In the genomic region with DNA sequence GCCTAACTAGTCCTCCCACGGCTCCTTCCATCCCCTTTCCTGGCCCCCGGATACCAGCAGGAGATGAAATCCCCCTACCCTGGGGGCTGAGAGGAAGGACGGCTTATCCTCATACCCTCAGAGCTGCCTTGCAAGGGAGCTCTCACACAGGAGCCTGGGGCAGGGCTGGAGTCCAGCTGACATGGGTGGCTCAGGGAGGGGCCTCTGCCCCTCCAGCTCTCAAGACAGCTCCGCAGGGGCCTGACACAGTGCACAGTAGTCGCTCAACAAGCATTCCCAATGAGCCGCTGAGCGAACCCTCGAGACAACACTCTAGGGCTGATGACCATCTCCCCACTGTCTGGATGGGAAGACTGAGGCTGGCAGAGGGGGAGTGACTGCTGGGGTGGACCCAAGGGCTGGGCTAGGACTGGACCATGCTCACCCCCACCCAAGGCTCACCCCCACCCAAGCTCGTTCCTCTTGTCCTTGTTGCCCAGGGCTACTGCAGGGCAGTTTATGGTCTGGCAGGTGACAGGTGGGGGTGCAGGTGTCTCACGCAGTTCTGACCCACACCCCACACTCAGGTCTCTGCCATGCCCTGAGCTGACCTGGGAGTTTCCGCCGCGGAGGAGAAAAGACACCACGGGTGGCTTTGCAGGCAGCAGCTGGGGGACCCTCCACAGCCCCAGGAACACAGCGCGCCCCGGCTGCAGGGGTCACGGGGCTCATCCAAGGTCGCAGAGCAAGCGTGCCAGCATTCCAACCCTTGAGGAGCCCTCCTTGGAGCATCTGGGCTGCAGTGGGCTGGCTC, we compare ENCODE assay signal across 8 cellular contexts. TPM values are rescaled to one million over a fixed set of nuclear protein-coding genes. Genes with fewer than 3 reads are reported as not detected.
A peak's percentile ranks its signal among the peaks of the same experiment; 100 is the strongest.
DNase-seq lines count a peak whose midpoint lies in the region; ATAC-seq and TF ChIP-seq lines count a peak whose summit lies in the region.

No MANE protein-coding gene starts in this region.

- no peak for ATAC-seq in IMR-90 (ENCODE audit: low read depth)

- H2AFZ ChIP-seq in ACC112 (ENCODE audit: low read length, unreplicated experiment), result no peak overlapping the region
- H2AFZ ChIP-seq in IMR-90 (replicated peaks; ENCODE audit: low read length, poor library complexity), result peak overlapping the region; percentile 33

- H3K4me3 ChIP-seq in ACC112 (ENCODE audit: low read depth, low read length) (peak overlapping the region; percentile 95), IMR-90 (ENCODE audit: insufficient read depth, low read depth, low read length) (no peak overlapping the region), muscle layer of duodenum (ENCODE audit: low read depth in 1 of 2, low read length in 2 of 2) (peak overlapping the region; percentile 67 to 84), BE2C (ENCODE audit: low read depth, low read length) (no peak overlapping the region)

- peaks cover 0 to 29% of the 10 kb centered on the region in 2 experiments; a peak in 2 of 4 replicates for H3K79me1 ChIP-seq in IMR-90 (ENCODE audit: low read depth in 1 of 2, low read length in 2 of 2)

- H3K36me3 Mint-ChIP-seq in chondrocyte (ENCODE audit: low read depth), result no peaks in the 10 kb centered on the region

- no peaks in the 10 kb centered on the region for H3K9me3 Mint-ChIP-seq in chondrocyte (ENCODE audit: low read depth)

- peaks cover 40% of the 10 kb centered on the region for H3K4me1 ChIP-seq in ACC112 (ENCODE audit: control insufficient read depth, insufficient read depth, low read length, unreplicated experiment)
- H3K4me1 ChIP-seq in IMR-90 (ENCODE audit: control insufficient read depth, insufficient read depth, low read length), result peaks cover 44% of the 10 kb centered on the region
- peaks cover 20 to 60% of the 10 kb centered on the region in 2 donors for H3K4me1 ChIP-seq in muscle layer of duodenum (ENCODE audit: control insufficient read depth in 1 of 2, insufficient read depth in 2 of 2, low read length in 2 of 2)
- no peaks in the 10 kb centered on the region for H3K4me1 ChIP-seq in BE2C

- CTCF ChIA-PET in IMR-90 (lab: Yijun Ruan, JAX), result no interaction called here

- H3K4me3 Mint-ChIP-seq in chondrocyte (ENCODE audit: unreplicated experiment), result no peak overlapping the region

- POLR2A ChIA-PET in IMR-90 (lab: Charles Lee; ENCODE audit: unreplicated experiment), result no interaction called here

- no peak overlapping the region for H3K9ac ChIP-seq in IMR-90 (ENCODE audit: low read depth, low read length)

- no peak overlapping the region for H2AK5ac ChIP-seq in IMR-90 (ENCODE audit: low read depth, low read length)

- no peaks in the 10 kb centered on the region for H3K36me3 ChIP-seq in ACC112 (ENCODE audit: insufficient read depth, low read length)
- peaks cover 22% of the 10 kb centered on the region for H3K36me3 ChIP-seq in IMR-90 (ENCODE audit: control insufficient read depth, insufficient read depth, low read length)
- H3K36me3 ChIP-seq in muscle layer of duodenum (ENCODE audit: control insufficient read depth in 1 of 2, insufficient read depth in 2 of 2, low read length in 2 of 2), result peaks cover 0 to 13% of the 10 kb centered on the region in 2 donors
- H3K36me3 ChIP-seq in BE2C, result peaks cover 31% of the 10 kb centered on the region

- H3K4me1 Mint-ChIP-seq in chondrocyte (ENCODE audit: low read depth), result peaks cover 33% of the 10 kb centered on the region

- H3K23ac ChIP-seq in IMR-90 (ENCODE audit: low read depth, low read length), result no peak overlapping the region

- DNase-seq in IMR-90 (no peak), chondrocyte (ENCODE audit: low spot score) (no peak), OCI-M2 (lab: John Stamatoyannopoulos, UW; ENCODE audit: unreplicated experiment) (no peak), superior temporal gyrus (ENCODE audit: extremely low spot score) (no peak), BE2C (no peak)
- DNase-seq in effector CD4-positive, alpha-beta T cell, result no peak

- intact Hi-C loops in IMR-90 (cut with micrococcal nuclease), result no loop called here

- H4K20me1 ChIP-seq in IMR-90 (ENCODE audit: insufficient read depth, low read length), result peaks cover 70% of the 10 kb centered on the region

- no peaks in the 10 kb centered on the region for H3K27me3 Mint-ChIP-seq in chondrocyte (ENCODE audit: low read depth)

- H3K56ac ChIP-seq in IMR-90 (ENCODE audit: extremely low read depth, insufficient read depth, low read length), result no peak overlapping the region

- TF ChIP-seq CTCF in IMR-90 (conservative IDR thresholded peaks at IDR 0.05; ENCODE audit: low read depth, low read length) (no peak), chondrocyte (IDR thresholded peaks at IDR 0.05) (no peak), BE2C (IDR thresholded peaks at IDR 0.05; ENCODE audit: low read depth, low read length) (no peak)

- H2BK120ac ChIP-seq in IMR-90 (ENCODE audit: low read depth, low read length), result no peak overlapping the region

- H3K4ac ChIP-seq in IMR-90 (ENCODE audit: low read depth, low read length), result no peak overlapping the region

- H3K18ac ChIP-seq in IMR-90 (ENCODE audit: low read depth, low read length), result no peak overlapping the region

- dilution Hi-C loops in IMR-90 (cut with HindIII; ENCODE audit: low sequenced_read_pairs, unreplicated experiment), result no loop called here

- no peak for TF ChIP-seq POLR2A in IMR-90 (IDR thresholded peaks at IDR 0.05; ENCODE audit: low read depth, low read length)

- peak overlapping the region; percentile 41 for H3K27ac Mint-ChIP-seq in chondrocyte (ENCODE audit: unreplicated experiment)

- no peak overlapping the region for H4K91ac ChIP-seq in IMR-90 (ENCODE audit: insufficient read depth, low read depth, low read length)

- no peak overlapping the region for H3K14ac ChIP-seq in IMR-90 (replicated peaks; ENCODE audit: low read depth, low read length)

- H3K9me1 ChIP-seq in IMR-90 (ENCODE audit: insufficient read depth, low read length), result no peaks in the 10 kb centered on the region

- in situ Hi-C loops in IMR-90 (cut with MboI; ENCODE audit: low sequenced_read_pairs), result no loop called here

- no peak overlapping the region for H2BK20ac ChIP-seq in IMR-90 (ENCODE audit: low read depth, low read length)

- H2AK9ac ChIP-seq in IMR-90 (replicated peaks; ENCODE audit: low read depth, low read length, poor library complexity), result peak overlapping the region; percentile 58

- no TSS peak for BruUV-seq in IMR-90 (replicated peaks; lab: Mats Ljungman, UMichigan)

- no peak overlapping the region for H2BK5ac ChIP-seq in IMR-90 (ENCODE audit: low read depth, low read length, poor library complexity, severe bottlenecking)

- H3K9me3 ChIP-seq in IMR-90 (ENCODE audit: control insufficient read depth, insufficient read depth, low read length) (no peaks in the 10 kb centered on the region), muscle layer of duodenum (ENCODE audit: control insufficient read depth in 1 of 2, low read length in 2 of 2) (no peaks in the 10 kb centered on the region), BE2C (no peaks in the 10 kb centered on the region)

- no peak overlapping the region for H4K5ac ChIP-seq in IMR-90 (ENCODE audit: low read depth, low read length)

- H3K27ac ChIP-seq in ACC112 (ENCODE audit: low read depth, low read length), result no peak overlapping the region
- H3K27ac ChIP-seq in IMR-90 (ENCODE audit: insufficient read depth, low read length), result no peak overlapping the region
- H3K27ac ChIP-seq in muscle layer of duodenum (ENCODE audit: low read length), result peak overlapping the region; percentile 96

- no peak overlapping the region for H2BK15ac ChIP-seq in IMR-90 (ENCODE audit: low read depth, low read length)

- whole genome bisulfite sequencing in IMR-90 (ENCODE audit: extremely low coverage in 2 of 2, insufficient read length in 1 of 2), 2 experiments, result 83% methylated on average over 7 of the region's 20 CpGs; no CpG with 5 or more reads in 1 of the 2 experiments

- peaks cover 77% of the 10 kb centered on the region for H3K79me2 ChIP-seq in ACC112 (ENCODE audit: control insufficient read depth, insufficient read depth, low read length, unreplicated experiment)

- H4K8ac ChIP-seq in IMR-90 (ENCODE audit: low read depth in 2 of 2, low read length in 2 of 2), result no peak overlapping the region

- H3K27me3 ChIP-seq in ACC112 (ENCODE audit: insufficient read depth, low read length) (no peaks in the 10 kb centered on the region), IMR-90 (ENCODE audit: control insufficient read depth, insufficient read depth, low read length) (no peaks in the 10 kb centered on the region), muscle layer of duodenum (ENCODE audit: low read depth, low read length) (no peaks in the 10 kb centered on the region), BE2C (no peaks in the 10 kb centered on the region)

- TF ChIP-seq RAD21 in IMR-90 (IDR thresholded peaks at IDR 0.05; ENCODE audit: low read length), result no peak

- peak overlapping the region; percentile 91; the same call in 1 of the 2 replicates for H3K4me2 ChIP-seq in IMR-90 (ENCODE audit: low read depth, low read length)

TF ChIP-seq in IMR-90, 13 proteins besides CTCF, POLR2A, EP300 and RAD21 (continues in another document):
- TF ChIP-seq, protein P1, sequence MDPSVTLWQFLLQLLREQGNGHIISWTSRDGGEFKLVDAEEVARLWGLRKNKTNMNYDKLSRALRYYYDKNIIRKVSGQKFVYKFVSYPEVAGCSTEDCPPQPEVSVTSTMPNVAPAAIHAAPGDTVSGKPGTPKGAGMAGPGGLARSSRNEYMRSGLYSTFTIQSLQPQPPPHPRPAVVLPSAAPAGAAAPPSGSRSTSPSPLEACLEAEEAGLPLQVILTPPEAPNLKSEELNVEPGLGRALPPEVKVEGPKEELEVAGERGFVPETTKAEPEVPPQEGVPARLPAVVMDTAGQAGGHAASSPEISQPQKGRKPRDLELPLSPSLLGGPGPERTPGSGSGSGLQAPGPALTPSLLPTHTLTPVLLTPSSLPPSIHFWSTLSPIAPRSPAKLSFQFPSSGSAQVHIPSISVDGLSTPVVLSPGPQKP (IDR thresholded peaks at IDR 0.05; ENCODE audit: borderline replicate concordance, low read depth, low read length), result no peak
- TF ChIP-seq CHD1 (IDR thresholded peaks at IDR 0.05; ENCODE audit: low read depth, low read length) (no peak), CEBPB (IDR thresholded peaks at IDR 0.05; ENCODE audit: low read depth, low read length) (no peak), MXI1 (IDR thresholded peaks at IDR 0.05; ENCODE audit: borderline replicate concordance, low read depth, low read length) (no peak), RFX5 (IDR thresholded peaks at IDR 0.05; ENCODE audit: low read depth, low read length) (no peak)

RNA-seq across cellular contexts. Expression of gene ZBTB7A, which starts 3.9 kb away (rescaled TPM):
- total RNA-seq in IMR-90 (2012; rRNA removed) (3.2 and 4.2 TPM in 2 replicates), chondrocyte (29.4 to 29.9 TPM (median 29.5 TPM) in 3 replicates)
- polyA plus RNA-seq in IMR-90 (2012; rRNA removed), result 10.3 and 14.7 TPM in 2 replicates
- 6.9 and 17.2 TPM in 2 replicates for polyA plus RNA-seq in IMR-90 (2012; cell fraction: cytosol; rRNA removed)
- 22.8 and 55.1 TPM in 2 replicates for polyA plus RNA-seq in IMR-90 (2012; cell fraction: nucleus; rRNA removed; ENCODE audit: low replicate concordance)
- 17.1 TPM for polyA plus RNA-seq in BE2C (2012; ENCODE audit: insufficient read depth, insufficient read length, low read depth)

RNA-seq across cellular contexts. Expression of gene PIAS4, which starts 55.2 kb away (rescaled TPM):
- total RNA-seq in IMR-90 (2012; rRNA removed) (10.8 and 13.6 TPM in 2 replicates), chondrocyte (26.3 to 29.7 TPM (median 26.7 TPM) in 3 replicates)
- 12.1 and 16.6 TPM in 2 replicates for polyA plus RNA-seq in IMR-90 (2012; rRNA removed)
- 11.9 and 21.3 TPM in 2 replicates for polyA plus RNA-seq in IMR-90 (2012; cell fraction: cytosol; rRNA removed)
- 12.0 and 20.3 TPM in 2 replicates for polyA plus RNA-seq in IMR-90 (2012; cell fraction: nucleus; rRNA removed; ENCODE audit: low replicate concordance)
- polyA plus RNA-seq in BE2C (2012; ENCODE audit: insufficient read depth, insufficient read length, low read depth), result 105 TPM

Comparison
In these comparisons a context has a peak if more than half of its experiments do, and no peak if none do; other contexts are left out.
1. H3K4me3 ChIP-seq: peak in ACC112 (single experiment) and muscle layer of duodenum (2 of 2); none in IMR-90 (single experiment) and BE2C (single experiment).